ENCODE assay signal across 18 cellular contexts in the genomic region with DNA sequence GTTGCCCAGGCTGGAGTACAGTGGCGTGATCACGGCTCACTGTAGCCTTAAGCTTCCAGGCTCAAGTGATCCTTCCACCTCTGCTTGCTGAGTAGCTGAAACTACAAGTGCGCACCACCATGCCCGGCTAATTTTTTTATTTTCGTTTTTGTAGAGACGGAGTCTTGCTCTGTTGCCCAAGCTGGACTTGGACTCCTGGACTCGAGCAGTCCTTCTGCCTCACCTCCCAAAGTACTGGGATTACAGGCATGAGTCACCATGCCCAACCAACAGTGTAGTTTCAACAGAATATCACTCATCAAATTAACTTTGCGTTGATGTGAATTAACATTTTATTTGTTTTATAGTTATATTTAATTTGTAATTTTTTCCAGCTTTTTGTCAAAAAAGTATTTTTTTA.
"Had no signal": no experiment of that assay in that cellular context is flagged by ENCODE, and none has a peak within 500 bp of the region (broad histone marks: within the 10 kb centered on the region; RNA-seq: fewer than 3 reads in every experiment).

No MANE protein-coding gene starts in this region.

- DNase-seq: foreskin melanocyte; heart left ventricle; hippocampal formation; left ventricle myocardium inferior; lower lobe of right lung; mesenchymal stem cell; midbrain; nucleus accumbens; ovary; right cardiac atrium; stimulated activated CD4-positive, alpha-beta T cell treated with anti-CD3 and anti-CD28 coated beads, Interleukin-2, amount 100 ng/mL, for 48 hours; stimulated activated naive CD4-positive, alpha-beta T cell treated with Interleukin-2 at 50 U/mL for 16 hours; tibial artery; upper lobe of left lung had no signal

- H3K27ac ChIP-seq: heart left ventricle, left ventricle myocardium inferior, lower lobe of right lung, neural progenitor cell, ovary, tibial artery, upper lobe of left lung, vagina had no signal

- H3K4me1 ChIP-seq: heart left ventricle, left ventricle myocardium inferior, lower lobe of right lung, neural progenitor cell, tibial artery, upper lobe of left lung, vagina had no signal

- H3K27me3 ChIP-seq: heart left ventricle, neural progenitor cell, ovary, tibial artery, upper lobe of left lung, vagina had no signal

- H3K9me3 ChIP-seq: heart left ventricle, left ventricle myocardium inferior, lower lobe of right lung, ovary, tibial artery, upper lobe of left lung, vagina had no signal

- H3K36me3 ChIP-seq: neural progenitor cell, ovary had no signal

- H3K4me3 ChIP-seq: heart left ventricle, left ventricle myocardium inferior, lower lobe of right lung, neural progenitor cell, ovary, smooth muscle cell, tibial artery, upper lobe of left lung, vagina had no signal

- FAIRE-seq: islet of Langerhans had no signal
